ENCODE assay signal across 16 cellular contexts in the genomic region with DNA sequence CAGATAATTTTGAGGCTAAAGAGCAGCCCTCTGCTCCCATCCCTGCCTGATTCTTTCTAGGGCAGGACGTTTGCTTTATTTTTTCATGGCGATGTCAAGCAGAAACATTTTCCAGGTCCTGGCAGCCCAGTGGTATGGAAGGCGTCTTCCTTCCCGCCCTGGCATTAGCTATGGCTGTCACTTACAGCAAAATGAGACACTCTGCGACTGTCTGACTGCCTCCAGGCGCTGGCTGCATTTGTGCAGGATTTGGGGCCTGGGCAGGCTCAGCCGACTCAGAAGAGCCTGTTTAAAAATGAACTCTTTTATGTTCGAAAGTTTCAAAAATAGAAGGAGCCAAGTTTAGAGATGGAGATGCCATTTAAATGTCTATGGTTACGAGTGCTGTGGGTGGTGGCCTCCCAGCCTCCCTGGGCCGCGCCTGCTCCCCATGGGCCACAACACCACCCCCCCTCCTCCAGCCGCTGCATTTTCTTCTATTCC. TPM values are rescaled to one million over a fixed set of nuclear protein-coding genes. Genes with fewer than 3 reads are reported as not detected.
DNase-seq lines count a peak whose midpoint lies in the region; ATAC-seq and TF ChIP-seq lines count a peak whose summit lies in the region.
"Had no signal": no experiment of that assay in that cellular context is flagged by ENCODE, and none has a peak within 500 bp of the region (broad histone marks: within the 10 kb centered on the region; RNA-seq: fewer than 3 reads in every experiment).

No MANE protein-coding gene starts in this region.

- no peaks in the 10 kb centered on the region for H3K27me3 ChIP-seq in rectal smooth muscle tissue (ENCODE audit: control insufficient read depth, insufficient read depth, low read length)

- no peaks in the 10 kb centered on the region for H3K27me3 Mint-ChIP-seq in natural killer cell treated with Interleukin-12 subunit alpha and Interleukin-12 subunit beta and Interleukin-15 and Interleukin-18, amount 100 ng/mL, for 72 hours
- peaks cover 0 to 3% of the 10 kb centered on the region in 2 donors for H3K27me3 Mint-ChIP-seq in natural killer cell (ENCODE audit: low read depth in 2 of 2)
- H3K27me3 Mint-ChIP-seq in immature natural killer cell (ENCODE audit: low read depth in 3 of 3) = peaks cover 0 to 9% (median 1%) of the 10 kb centered on the region in 3 donors
- H3K27me3 Mint-ChIP-seq: IgD-negative memory B cell; stimulated activated memory B cell treated with anti-CD40 and anti-IgM and Interleukin-4, amounts not matched to agents 10 μg/mL and 1 μg/mL and 100 μg/mL, for 72 hours had no signal

- H3K27ac Mint-ChIP-seq in natural killer cell treated with Interleukin-12 subunit alpha and Interleukin-12 subunit beta and Interleukin-15 and Interleukin-18, amount 100 ng/mL, for 72 hours = no peak overlapping the region
- no peak overlapping the region for H3K27ac Mint-ChIP-seq in natural killer cell
- H3K27ac Mint-ChIP-seq in immature natural killer cell = peak overlapping the region in 1 of 6 donors; percentile 31

- peak; percentile 28 for DNase-seq in natural killer cell treated with Interleukin-12 subunit alpha and Interleukin-12 subunit beta and Interleukin-15 and Interleukin-18, amount 100 ng/mL, for 72 hours (ENCODE audit: low spot score)
- DNase-seq in natural killer cell (no peak), left cardiac atrium (no peak), AG08396 (ENCODE audit: low spot score) (no peak), immature natural killer cell (no peak), amniotic stem cell (lab: John Stamatoyannopoulos, UW) (no peak), COLO668 (lab: John Stamatoyannopoulos, UW; ENCODE audit: unreplicated experiment) (no peak)
- DNase-seq: activated CD8-positive, alpha-beta memory T cell treated with anti-CD3 and anti-CD28 coated beads, Interleukin-2, amount 50 U/mL, for 48 hours; HCEC 1CT; NCI-H187; stimulated activated CD4-positive, alpha-beta T cell treated with anti-CD3 and anti-CD28 coated beads, Interleukin-2, amount 100 ng/mL, for 24 hours; WERI-Rb-1 had no signal

- H3K4me1 Mint-ChIP-seq in natural killer cell treated with Interleukin-12 subunit alpha and Interleukin-12 subunit beta and Interleukin-15 and Interleukin-18, amount 100 ng/mL, for 72 hours (ENCODE audit: low read depth in 2 of 2) = no peaks in the 10 kb centered on the region
- H3K4me1 Mint-ChIP-seq in natural killer cell (peaks cover 0 to 10% of the 10 kb centered on the region in 2 donors), immature natural killer cell (peaks cover 0 to 12% of the 10 kb centered on the region in 2 donors)

- no peaks in the 10 kb centered on the region for H3K36me3 ChIP-seq in rectal smooth muscle tissue (ENCODE audit: control insufficient read depth, insufficient read depth, low read length)
- H3K36me3 ChIP-seq: WERI-Rb-1 had no signal

- no peak for TF ChIP-seq CTCF in natural killer cell (IDR thresholded peaks at IDR 0.05)

- peaks cover 33% of the 10 kb centered on the region for H3K4me1 ChIP-seq in rectal smooth muscle tissue (ENCODE audit: control insufficient read depth, insufficient read depth, low read length)

- H3K9me3 Mint-ChIP-seq in natural killer cell treated with Interleukin-12 subunit alpha and Interleukin-12 subunit beta and Interleukin-15 and Interleukin-18, amount 100 ng/mL, for 72 hours = no peaks in the 10 kb centered on the region
- H3K9me3 Mint-ChIP-seq in natural killer cell (no peaks in the 10 kb centered on the region), immature natural killer cell (no peaks in the 10 kb centered on the region)
- H3K9me3 Mint-ChIP-seq: IgD-negative memory B cell had no signal

- no peak for ATAC-seq in natural killer cell treated with Interleukin-12 subunit alpha and Interleukin-12 subunit beta and Interleukin-15 and Interleukin-18, amount 100 ng/mL, for 72 hours
- no peak for ATAC-seq in natural killer cell
- ATAC-seq in left cardiac atrium = peak; percentile 25 to 42
- ATAC-seq: stimulated activated memory B cell treated with anti-CD40 and anti-IgM and Interleukin-4, amounts not matched to agents 10 μg/mL and 1 μg/mL and 100 μg/mL, for 72 hours had no signal

- intact Hi-C loops in natural killer cell (cut with micrococcal nuclease) = no loop called here
- intact Hi-C loops in left cardiac atrium (cut with DNase I) = no loop called here

- no peak overlapping the region for H3K4me3 Mint-ChIP-seq in natural killer cell treated with Interleukin-12 subunit alpha and Interleukin-12 subunit beta and Interleukin-15 and Interleukin-18, amount 100 ng/mL, for 72 hours
- no peak overlapping the region for H3K4me3 Mint-ChIP-seq in natural killer cell
- H3K4me3 Mint-ChIP-seq in immature natural killer cell = no peak overlapping the region
- H3K4me3 Mint-ChIP-seq: IgD-negative memory B cell; stimulated activated memory B cell treated with anti-CD40 and anti-IgM and Interleukin-4, amounts not matched to agents 10 μg/mL and 1 μg/mL and 100 μg/mL, for 72 hours had no signal

- H3K4me3 ChIP-seq in rectal smooth muscle tissue (ENCODE audit: low read length) = no peak overlapping the region

- H3K9ac ChIP-seq in rectal smooth muscle tissue (ENCODE audit: low read length) = no peak overlapping the region

- H3K27ac ChIP-seq in rectal smooth muscle tissue (ENCODE audit: low read depth, low read length) = peak overlapping the region; percentile 75
- H3K27ac ChIP-seq: WERI-Rb-1 had no signal

- no peaks in the 10 kb centered on the region for H3K36me3 Mint-ChIP-seq in natural killer cell treated with Interleukin-12 subunit alpha and Interleukin-12 subunit beta and Interleukin-15 and Interleukin-18, amount 100 ng/mL, for 72 hours
- H3K36me3 Mint-ChIP-seq in natural killer cell (no peaks in the 10 kb centered on the region), immature natural killer cell (peaks cover 0 to 3% (median 0%) of the 10 kb centered on the region in 3 donors)
- H3K36me3 Mint-ChIP-seq: stimulated activated memory B cell treated with anti-CD40 and anti-IgM and Interleukin-4, amounts not matched to agents 10 μg/mL and 1 μg/mL and 100 μg/mL, for 72 hours had no signal

RNA-seq across cellular contexts. Expression of a gene that starts 54.8 kb away (rescaled TPM):
- total RNA-seq in natural killer cell treated with Interleukin-12 subunit alpha and Interleukin-12 subunit beta and Interleukin-15 and Interleukin-18, amount 100 ng/mL, for 72 hours = under 1 TPM in 1 of 2 donors, not detected in 1; 0.50 TPM
- total RNA-seq in natural killer cell = 1 to 10 TPM; 1.6 to 3.5 (median 2.9) TPM
- total RNA-seq in left cardiac atrium = 10 to 100 TPM; 51.4 to 66.9 TPM
- under 1 TPM in 1 of 3 donors, not detected in 2; 0.19 TPM for polyA plus RNA-seq in immature natural killer cell
- total RNA-seq: A673 had no signal

Comparison
In these comparisons a context has a peak if more than half of its experiments do, and no peak if none do; other contexts are left out.
1. ATAC-seq: peak in left cardiac atrium (2 of 2); none in natural killer cell treated with Interleukin-12 subunit alpha and Interleukin-12 subunit beta and Interleukin-15 and Interleukin-18, amount 100 ng/mL, for 72 hours (0 of 2) and natural killer cell (0 of 3).
2. RNA of a gene that starts 54.8 kb away (total RNA-seq): 51.4 to 66.9 TPM in left cardiac atrium; 1.6 to 3.5 TPM in natural killer cell and 0.50 TPM in natural killer cell treated with Interleukin-12 subunit alpha and Interleukin-12 subunit beta and Interleukin-15 and Interleukin-18, amount 100 ng/mL, for 72 hours; every median in the first group is over 10 times any median in the second.